ENCODE assay signal across 1 cellular context in genomic region chr20:15011631-15012030, GRCh38.
TF ChIP-seq lines count a peak whose summit lies in the region.

No MANE protein-coding gene starts in this region.

TF ChIP-seq in GM23338, 12 proteins besides CTCF, POLR2A, EP300 and RAD21 (continued from another document):
- TF ChIP-seq POLR2AphosphoS5 (IDR thresholded peaks at IDR 0.05; ENCODE audit: low read depth) = no peak
